25 cellular contexts compared by ENCODE assay signal in the genomic region with DNA sequence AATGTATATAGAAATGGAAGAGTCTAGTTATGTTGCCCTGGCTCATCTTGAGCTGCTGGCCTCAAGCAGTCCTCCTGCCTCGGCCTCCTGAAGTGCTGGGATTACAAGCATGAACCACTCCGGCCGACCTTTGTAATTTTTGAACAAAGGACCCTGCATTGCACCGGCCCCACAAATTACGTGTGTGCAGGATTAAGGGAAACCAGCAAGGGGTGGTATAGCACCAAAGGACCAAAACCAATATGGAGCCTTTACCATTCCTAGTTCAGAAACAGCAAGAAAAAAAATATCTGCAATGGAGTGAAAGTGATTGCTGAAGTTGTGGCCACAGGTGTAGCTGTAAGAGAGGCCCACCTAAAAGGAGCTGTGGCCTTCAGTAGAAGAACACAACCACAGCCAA.
"Had no signal": no experiment of that assay in that cellular context is flagged by ENCODE, and none has a peak within 500 bp of the region (broad histone marks: within the 10 kb centered on the region; RNA-seq: fewer than 3 reads in every experiment).

No MANE protein-coding gene starts in this region.

- H3K4me3 ChIP-seq: adrenal gland, Peyer's patch had no signal

- H3K27me3 ChIP-seq: adrenal gland, Peyer's patch had no signal

- H3K27ac ChIP-seq: adrenal gland, Peyer's patch, RWPE1, VCaP had no signal

- H3K27ac Mint-ChIP-seq: activated CD4-positive, alpha-beta memory T cell treated with anti-CD3 and anti-CD28 coated beads, Interleukin-2, amount 10 ng/mL, durations not matched to agents 7 days and 5 days; activated naive CD8-positive, alpha-beta T cell treated with anti-CD3 and anti-CD28 coated beads, Interleukin-2, amount 10 ng/mL, durations not matched to agents 7 days and 5 days; activated T-cell treated with anti-CD3 and anti-CD28 coated beads, Interleukin-2, amount 50 U/mL, for 72 hours; activated T-helper 2 cell treated with anti-CD3 and anti-CD28 coated beads, Interferon-gamma antibody, Interleukin-2, Interleukin-4, amounts not matched to agents 10 μg/mL and 5 μg/mL and 100 μg/mL, durations not matched to agents 14 hours and 24 hours and 36 hours had no signal

- H3K36me3 Mint-ChIP-seq: activated naive CD8-positive, alpha-beta T cell treated with anti-CD3 and anti-CD28 coated beads, Interleukin-2, amount 10 ng/mL, durations not matched to agents 7 days and 5 days had no signal

- H3K9me3 Mint-ChIP-seq: activated CD4-positive, alpha-beta memory T cell treated with anti-CD3 and anti-CD28 coated beads, Interleukin-2, amount 10 ng/mL, durations not matched to agents 7 days and 5 days; activated naive CD8-positive, alpha-beta T cell treated with anti-CD3 and anti-CD28 coated beads, Interleukin-2, amount 10 ng/mL, durations not matched to agents 7 days and 5 days; activated T-cell treated with anti-CD3 and anti-CD28 coated beads, Interleukin-2, amount 50 U/mL, for 72 hours; activated T-helper 2 cell treated with anti-CD3 and anti-CD28 coated beads, Interferon-gamma antibody, Interleukin-2, Interleukin-4, amounts not matched to agents 10 μg/mL and 5 μg/mL and 100 μg/mL, durations not matched to agents 14 hours and 24 hours and 36 hours had no signal

- H3K36me3 ChIP-seq: adrenal gland, Peyer's patch had no signal

- H3K4me3 Mint-ChIP-seq: activated CD4-positive, alpha-beta memory T cell treated with anti-CD3 and anti-CD28 coated beads, Interleukin-2, amount 10 ng/mL, durations not matched to agents 7 days and 5 days; activated naive CD8-positive, alpha-beta T cell treated with anti-CD3 and anti-CD28 coated beads, Interleukin-2, amount 10 ng/mL, durations not matched to agents 7 days and 5 days; activated T-cell treated with anti-CD3 and anti-CD28 coated beads, Interleukin-2, amount 50 U/mL, for 72 hours had no signal

- FAIRE-seq: bronchial epithelial cell had no signal

- DNase-seq: activated CD4-positive, alpha-beta memory T cell treated with anti-CD3 and anti-CD28 coated beads, Interleukin-2, amount 10 ng/mL, durations not matched to agents 7 days and 5 days; activated CD4-positive, alpha-beta T cell treated with anti-CD3 and anti-CD28 coated beads, Interleukin-2, amount 50 U/mL, for 1 hour; activated CD4-positive, CD25-positive, alpha-beta regulatory T cell; activated naive CD4-positive, alpha-beta T cell treated with anti-CD3 and anti-CD28 coated beads, Interleukin-2, amount 50 U/mL, for 16 hours; activated naive CD8-positive, alpha-beta T cell treated with anti-CD3 and anti-CD28 coated beads, Interleukin-2, amount 10 ng/mL, durations not matched to agents 7 days and 5 days; activated T-cell treated with anti-CD3 and anti-CD28 coated beads for 4 hours; activated T-cell treated with anti-CD3 and anti-CD28 coated beads, Interleukin-2, amount 50 U/mL, for 72 hours; adrenal gland; aorta; central memory CD4-positive, alpha-beta T cell; KG1; NCI-H1048; NCI-H1694; NCI-H2029; NCI-H2107; NCI-H446; NCI-H524; NCI-H748 treated with DMSO at 0.1 percent for 48 hours; Peyer's patch; SHP77; T-helper 1 cell had no signal

- H3K4me1 Mint-ChIP-seq: activated CD4-positive, alpha-beta memory T cell treated with anti-CD3 and anti-CD28 coated beads, Interleukin-2, amount 10 ng/mL, durations not matched to agents 7 days and 5 days; activated naive CD8-positive, alpha-beta T cell treated with anti-CD3 and anti-CD28 coated beads, Interleukin-2, amount 10 ng/mL, durations not matched to agents 7 days and 5 days had no signal

- H3K9me3 ChIP-seq: adrenal gland, Peyer's patch had no signal

- H3K27me3 Mint-ChIP-seq: activated CD4-positive, alpha-beta memory T cell treated with anti-CD3 and anti-CD28 coated beads, Interleukin-2, amount 10 ng/mL, durations not matched to agents 7 days and 5 days had no signal

- H3K4me1 ChIP-seq: adrenal gland, Peyer's patch had no signal
